Comparison of ENCODE assay signal across 8 cellular contexts in genomic region chr1:205813755-205814058, GRCh38. TPM values are rescaled to one million over a fixed set of nuclear protein-coding genes. Genes with fewer than 3 reads are reported as not detected.
A peak's percentile ranks its signal among the peaks of the same experiment; 100 is the strongest.
DNase-seq lines count a peak whose midpoint lies in the region; ATAC-seq, FAIRE-seq and TF ChIP-seq lines count a peak whose summit lies in the region.

No MANE protein-coding gene starts in this region.

- CTCF ChIA-PET in HepG2 (lab: Yijun Ruan, JAX; ENCODE audit: low intra/inter-chr PET ratio, low total read pairs), result no interaction called here

- peak overlapping the region; percentile 87 for H3K9ac ChIP-seq in adipocyte (ENCODE audit: low read length)
- no peak overlapping the region for H3K9ac ChIP-seq in HepG2 (ENCODE audit: insufficient read depth, low read depth, low read length)

- no peak for TF ChIP-seq EP300 in HepG2 (IDR thresholded peaks at IDR 0.05; ENCODE audit: low read depth in 2 of 2, low read length in 2 of 2)
- TF ChIP-seq EP300 in HepG2 (CRISPR knock-in tag; IDR thresholded peaks at IDR 0.05; ENCODE audit: borderline replicate concordance), result no peak

- no peak for ATAC-seq in Right ventricle myocardium inferior
- ATAC-seq in HepG2, result peak; percentile 8; the same call in 2 of the 3 replicates
- no peak for ATAC-seq in HG03095 (IDR thresholded peaks at IDR 0.05; ENCODE audit: unreplicated experiment)

- no peak overlapping the region for H2AFZ ChIP-seq in HepG2 (ENCODE audit: low read length)

- H3K4me2 ChIP-seq in HepG2 (ENCODE audit: low read depth, low read length), result peak overlapping the region; percentile 92

- TF ChIP-seq RAD21 in HepG2 (CRISPR knock-in tag; IDR thresholded peaks at IDR 0.05), result no peak

- H3K9me3 ChIP-seq in cardiac muscle cell (ENCODE audit: low read depth) (no peaks in the 10 kb centered on the region), adipocyte (ENCODE audit: control insufficient read depth, low read length) (no peaks in the 10 kb centered on the region), HepG2 (ENCODE audit: low read length) (no peaks in the 10 kb centered on the region), testis (no peaks in the 10 kb centered on the region)

- TF ChIP-seq CTCF in cardiac muscle cell (IDR thresholded peaks at IDR 0.05; ENCODE audit: low read depth, low read length) (no peak), HepG2 (CRISPR knock-in tag; IDR thresholded peaks at IDR 0.05) (no peak), testis (IDR thresholded peaks at IDR 0.05) (no peak)

- DNase-seq in cardiac muscle cell (ENCODE audit: low read depth in 1 of 2, low spot score in 1 of 2) (no peak), Right ventricle myocardium inferior (ENCODE audit: missing footprints) (no peak), adipocyte (ENCODE audit: low read depth) (peak; percentile 85), HepG2 (ENCODE audit: low spot score) (no peak), testis (peak; percentile 61), cerebellum (ENCODE audit: low spot score) (no peak), NCI-H2227 treated with DMSO at 0.1 percent for 48 hours (lab: John Stamatoyannopoulos, UW) (no peak)

- POLR2A ChIA-PET in HepG2 (lab: Yijun Ruan, JAX), result no interaction called here

- H3K27me3 ChIP-seq in cardiac muscle cell (no peaks in the 10 kb centered on the region), adipocyte (replicated peaks; ENCODE audit: control insufficient read depth, insufficient read depth, low read length) (no peaks in the 10 kb centered on the region), HepG2 (ENCODE audit: control insufficient read depth in 1 of 2, insufficient read depth in 2 of 2, low read length in 2 of 2) (peaks cover 1 to 23% of the 10 kb centered on the region in 2 experiments; a peak in 3 of 5 replicates), testis (no peaks in the 10 kb centered on the region)

- H3K4me1 ChIP-seq in cardiac muscle cell (ENCODE audit: low read depth) (peaks cover 30% of the 10 kb centered on the region), adipocyte (ENCODE audit: control insufficient read depth, insufficient read depth, low read length) (peaks cover 38% of the 10 kb centered on the region), HepG2 (ENCODE audit: insufficient read depth, low read length) (peaks cover 22% of the 10 kb centered on the region), testis (peaks cover 9% of the 10 kb centered on the region)

- H3K36me3 ChIP-seq in cardiac muscle cell (peaks cover 4% of the 10 kb centered on the region), adipocyte (ENCODE audit: control insufficient read depth, insufficient read depth, low read length, severe bottlenecking) (peaks cover 15% of the 10 kb centered on the region), HepG2 (replicated peaks in 1 of 2; ENCODE audit: control insufficient read depth in 1 of 2, insufficient read depth in 2 of 2, low read length in 2 of 2) (no peaks in the 10 kb centered on the region), testis (ENCODE audit: low read depth, missing control alignments) (no peaks in the 10 kb centered on the region)

- in situ Hi-C loops in HepG2 (cut with HindIII; ENCODE audit: extremely low pct_ligation_motif_present, low pct_unique_long_range_greater_than_20kb), result no loop called here

- no peaks in the 10 kb centered on the region for H3K79me2 ChIP-seq in HepG2 (ENCODE audit: insufficient read depth, low read length)

- no peaks in the 10 kb centered on the region for H4K20me1 ChIP-seq in HepG2 (ENCODE audit: insufficient read depth, low read length)

- peak overlapping the region; percentile 88 for H3K4me3 ChIP-seq in cardiac muscle cell
- peak overlapping the region; percentile 93 for H3K4me3 ChIP-seq in adipocyte (ENCODE audit: low read length)
- peak overlapping the region; percentile 59 to 80 (median 76) for H3K4me3 ChIP-seq in HepG2 (replicated peaks in 1 of 3; ENCODE audit: insufficient read depth in 1 of 3, low read depth in 2 of 3, low read length in 3 of 3)
- peak overlapping the region; percentile 68 to 83 for H3K4me3 ChIP-seq in testis

- TF ChIP-seq POLR2A in HepG2 (IDR thresholded peaks at IDR 0.05; ENCODE audit: insufficient read depth in 1 of 2, low read depth in 2 of 2, low read length in 2 of 2) (no peak), testis (IDR thresholded peaks at IDR 0.05) (no peak)

- no peak for FAIRE-seq in HepG2 (lab: Jason Lieb, UNC)

- BruUV-seq in HepG2 (replicated peaks; lab: Mats Ljungman, UMichigan), result no TSS peak

- H3K27ac ChIP-seq in cardiac muscle cell (peak overlapping the region; percentile 69), HepG2 (ENCODE audit: extremely low read length, insufficient read depth, low read length) (no peak overlapping the region), testis (peak overlapping the region; percentile 81 to 88)

- 5% methylated on average over 14 of the region's 14 CpGs for WGBS in HepG2 (ENCODE audit: low lambda C conversion rate)
- 0 to 3% methylated on average over 12 to 14 of the region's 14 CpGs for WGBS in testis, 2 donors

- intact Hi-C loops in Right ventricle myocardium inferior (cut with DNase I) (loop anchor here (1.0 to 5.0 kb wide), 3 partner anchors 34 to 101 kb away; no protein-coding TSS in a partner anchor), HepG2 (cut with micrococcal nuclease; ENCODE audit: unreplicated experiment) (no loop called here), testis (cut with DNase I; ENCODE audit: low total_unique reads) (no loop called here)

RNA-seq across cellular contexts. Expression of gene SLC41A1, which starts 0.7 kb away (rescaled TPM):
- total RNA-seq in cardiac muscle cell, result 29.4 and 52.1 TPM in 2 replicates
- polyA plus RNA-seq in cardiac muscle cell, result 43.5 and 44.5 TPM in 2 replicates
- 458 TPM for total RNA-seq in Right ventricle myocardium inferior
- total RNA-seq in HepG2 (2016; rRNA removed; fragmentation: Illumina TruSeq; extraction: Trizol), result 1.3 and 2.2 TPM in 2 replicates
- total RNA-seq in HepG2 (2016; cell fraction: cytosol; rRNA removed; fragmentation: Illumina TruSeq; extraction: Trizol; ENCODE audit: low read depth), result 0.26 and 0.30 TPM in 2 replicates
- total RNA-seq in HepG2 (2016; cell fraction: insoluble cytoplasmic fraction; rRNA removed; fragmentation: Illumina TruSeq; extraction: Trizol), result 1.7 TPM in 2 replicates
- total RNA-seq in HepG2 (2016; cell fraction: membrane; rRNA removed; fragmentation: Illumina TruSeq; extraction: Trizol), result 1.1 and 1.3 TPM in 2 replicates
- 1.4 and 1.9 TPM in 2 replicates for total RNA-seq in HepG2 (2016; cell fraction: nucleus; rRNA removed; fragmentation: Illumina TruSeq; extraction: Trizol)
- 4.2 and 4.6 TPM in 2 replicates for polyA plus RNA-seq in HepG2 (2011; rRNA removed)
- polyA plus RNA-seq in HepG2 (2011; cell fraction: cytosol; rRNA removed), result 2.6 and 2.8 TPM in 2 replicates
- 4.2 and 4.5 TPM in 2 replicates for polyA plus RNA-seq in HepG2 (2011; cell fraction: nucleus; rRNA removed)
- polyA plus RNA-seq in HepG2 (2012), result 2.7 and 3.9 TPM in 2 replicates
- 0.12 and 0.17 TPM in 2 replicates for polyA plus RNA-seq in HepG2 (2016; cell fraction: cytosol; fragmentation: Illumina TruSeq; extraction: Trizol; ENCODE audit: low read depth)
- 2.1 and 2.5 TPM in 2 replicates for polyA plus RNA-seq in HepG2 (2016; cell fraction: insoluble cytoplasmic fraction; fragmentation: Illumina TruSeq; extraction: Trizol; ENCODE audit: low read depth)
- polyA plus RNA-seq in HepG2 (2016; cell fraction: membrane; fragmentation: Illumina TruSeq; extraction: Trizol; ENCODE audit: low read depth), result 1.3 and 1.4 TPM in 2 replicates
- polyA plus RNA-seq in HepG2 (2016; cell fraction: nucleus; fragmentation: Illumina TruSeq; extraction: Trizol; ENCODE audit: insufficient read depth, low read depth), result 2.8 and 4.2 TPM in 2 replicates
- 5.4 and 35.6 TPM in 2 replicates for polyA minus RNA-seq in HepG2 (2011; rRNA and poly(A)+ RNA removed; ENCODE audit: low replicate concordance)
- 1.5 and 2.0 TPM in 2 replicates for polyA minus RNA-seq in HepG2 (2011; cell fraction: cytosol; rRNA and poly(A)+ RNA removed)
- 2.4 and 2.6 TPM in 2 replicates for polyA minus RNA-seq in HepG2 (2011; cell fraction: nucleus; rRNA and poly(A)+ RNA removed)
- total RNA-seq in testis, result 100 to 1,000 TPM; 122 to 137 TPM
- polyA plus RNA-seq in testis (ENCODE audit: insufficient read depth, low read depth, low replicate concordance), result 94.7 TPM
- 18.0 TPM for total RNA-seq in cerebellum

RNA-seq across cellular contexts. Expression of gene PM20D1, which starts 36.2 kb away (rescaled TPM):
- total RNA-seq in cardiac muscle cell (not detected in 2 replicates), Right ventricle myocardium inferior (1.7 TPM), HepG2 (2016; rRNA removed; fragmentation: Illumina TruSeq; extraction: Trizol) (not detected in 2 replicates), testis (under 1 TPM; 0.71 to 0.81 TPM), cerebellum (0.18 TPM)
- polyA plus RNA-seq in cardiac muscle cell (0.18 and 0.57 TPM in 2 replicates), HepG2 (2011; rRNA removed) (not detected in 2 replicates), testis (ENCODE audit: insufficient read depth, low read depth, low replicate concordance) (1.7 TPM)
- not detected in 2 replicates for total RNA-seq in HepG2 (2016; cell fraction: cytosol; rRNA removed; fragmentation: Illumina TruSeq; extraction: Trizol; ENCODE audit: low read depth)
- total RNA-seq in HepG2 (2016; cell fraction: insoluble cytoplasmic fraction; rRNA removed; fragmentation: Illumina TruSeq; extraction: Trizol), result not detected in 2 replicates
- total RNA-seq in HepG2 (2016; cell fraction: membrane; rRNA removed; fragmentation: Illumina TruSeq; extraction: Trizol), result not detected in 2 replicates
- not detected in 2 replicates for total RNA-seq in HepG2 (2016; cell fraction: nucleus; rRNA removed; fragmentation: Illumina TruSeq; extraction: Trizol)
- not detected in 2 replicates for polyA plus RNA-seq in HepG2 (2011; cell fraction: cytosol; rRNA removed)
- polyA plus RNA-seq in HepG2 (2011; cell fraction: nucleus; rRNA removed), result not detected in 2 replicates
- polyA plus RNA-seq in HepG2 (2012), result not detected in 2 replicates
- polyA plus RNA-seq in HepG2 (2016; cell fraction: cytosol; fragmentation: Illumina TruSeq; extraction: Trizol; ENCODE audit: low read depth), result not detected in 2 replicates
- polyA plus RNA-seq in HepG2 (2016; cell fraction: insoluble cytoplasmic fraction; fragmentation: Illumina TruSeq; extraction: Trizol; ENCODE audit: low read depth), result not detected in 2 replicates
- polyA plus RNA-seq in HepG2 (2016; cell fraction: membrane; fragmentation: Illumina TruSeq; extraction: Trizol; ENCODE audit: low read depth), result not detected in 2 replicates
- not detected in 2 replicates for polyA plus RNA-seq in HepG2 (2016; cell fraction: nucleus; fragmentation: Illumina TruSeq; extraction: Trizol; ENCODE audit: insufficient read depth, low read depth)
- not detected in 2 replicates for polyA minus RNA-seq in HepG2 (2011; rRNA and poly(A)+ RNA removed; ENCODE audit: low replicate concordance)
- not detected in 2 replicates for polyA minus RNA-seq in HepG2 (2011; cell fraction: cytosol; rRNA and poly(A)+ RNA removed)
- not detected in 2 replicates for polyA minus RNA-seq in HepG2 (2011; cell fraction: nucleus; rRNA and poly(A)+ RNA removed)

RNA-seq across cellular contexts. Expression of gene RAB29, which starts 38.4 kb away (rescaled TPM):
- total RNA-seq in cardiac muscle cell (3.3 and 7.2 TPM in 2 replicates), Right ventricle myocardium inferior (16.6 TPM), HepG2 (2016; rRNA removed; fragmentation: Illumina TruSeq; extraction: Trizol) (10.1 and 13.1 TPM in 2 replicates), testis (10 to 100 TPM in 1 of 2 donors, 1 to 10 TPM in 1; 7.4 to 10.8 TPM), cerebellum (3.4 TPM)
- polyA plus RNA-seq in cardiac muscle cell (6.5 and 15.2 TPM in 2 replicates), HepG2 (2011; rRNA removed) (8.7 and 10.0 TPM in 2 replicates), testis (ENCODE audit: insufficient read depth, low read depth, low replicate concordance) (8.3 TPM)
- 2.2 and 3.1 TPM in 2 replicates for total RNA-seq in HepG2 (2016; cell fraction: cytosol; rRNA removed; fragmentation: Illumina TruSeq; extraction: Trizol; ENCODE audit: low read depth)
- 10.3 and 12.9 TPM in 2 replicates for total RNA-seq in HepG2 (2016; cell fraction: insoluble cytoplasmic fraction; rRNA removed; fragmentation: Illumina TruSeq; extraction: Trizol)
- total RNA-seq in HepG2 (2016; cell fraction: membrane; rRNA removed; fragmentation: Illumina TruSeq; extraction: Trizol), result 5.6 and 7.8 TPM in 2 replicates
- 4.6 and 6.6 TPM in 2 replicates for total RNA-seq in HepG2 (2016; cell fraction: nucleus; rRNA removed; fragmentation: Illumina TruSeq; extraction: Trizol)
- polyA plus RNA-seq in HepG2 (2011; cell fraction: cytosol; rRNA removed), result 6.9 and 9.3 TPM in 2 replicates
- 4.6 and 5.0 TPM in 2 replicates for polyA plus RNA-seq in HepG2 (2011; cell fraction: nucleus; rRNA removed)
- polyA plus RNA-seq in HepG2 (2012), result 8.7 TPM in 2 replicates
- polyA plus RNA-seq in HepG2 (2016; cell fraction: cytosol; fragmentation: Illumina TruSeq; extraction: Trizol; ENCODE audit: low read depth), result 1.3 and 1.8 TPM in 2 replicates
- polyA plus RNA-seq in HepG2 (2016; cell fraction: insoluble cytoplasmic fraction; fragmentation: Illumina TruSeq; extraction: Trizol; ENCODE audit: low read depth), result 13.6 and 13.7 TPM in 2 replicates
- polyA plus RNA-seq in HepG2 (2016; cell fraction: membrane; fragmentation: Illumina TruSeq; extraction: Trizol; ENCODE audit: low read depth), result 4.8 TPM in 2 replicates
- polyA plus RNA-seq in HepG2 (2016; cell fraction: nucleus; fragmentation: Illumina TruSeq; extraction: Trizol; ENCODE audit: insufficient read depth, low read depth), result 10.6 and 12.0 TPM in 2 replicates
- 6.1 and 20.5 TPM in 2 replicates for polyA minus RNA-seq in HepG2 (2011; rRNA and poly(A)+ RNA removed; ENCODE audit: low replicate concordance)
- polyA minus RNA-seq in HepG2 (2011; cell fraction: cytosol; rRNA and poly(A)+ RNA removed), result 4.6 and 5.8 TPM in 2 replicates
- 3.3 and 3.6 TPM in 2 replicates for polyA minus RNA-seq in HepG2 (2011; cell fraction: nucleus; rRNA and poly(A)+ RNA removed)

Comparison
In these comparisons a context has a peak if more than half of its experiments do, and no peak if none do; other contexts are left out.
1. DNase-seq: peak in adipocyte (single experiment) and testis (single experiment); none in cardiac muscle cell (0 of 2), Right ventricle myocardium inferior (single experiment), HepG2 (single experiment), cerebellum (single experiment) and NCI-H2227 treated with DMSO at 0.1 percent for 48 hours (single experiment).
2. Peak in every context shown above with its lines, with median percentiles within 50 percentile points of each other: H3K4me3 ChIP-seq.